ENCODE assay signal across 2 cellular contexts in genomic region chr11:118657238-118657637, GRCh38.
A peak's percentile ranks its signal among the peaks of the same experiment; 100 is the strongest.
TF ChIP-seq lines count a peak whose summit lies in the region.

No MANE protein-coding gene starts in this region.

TF ChIP-seq in IMR-90, 13 proteins besides CTCF, POLR2A, EP300 and RAD21:
- no peak for TF ChIP-seq CEBPB (IDR thresholded peaks at IDR 0.05; ENCODE audit: low read depth, low read length)
- no peak for TF ChIP-seq MAZ (IDR thresholded peaks at IDR 0.05; ENCODE audit: borderline replicate concordance, low read depth, low read length)
- no peak for TF ChIP-seq NFE2L2 (IDR thresholded peaks at IDR 0.05; ENCODE audit: low read depth, low read length)
- TF ChIP-seq, protein P1, sequence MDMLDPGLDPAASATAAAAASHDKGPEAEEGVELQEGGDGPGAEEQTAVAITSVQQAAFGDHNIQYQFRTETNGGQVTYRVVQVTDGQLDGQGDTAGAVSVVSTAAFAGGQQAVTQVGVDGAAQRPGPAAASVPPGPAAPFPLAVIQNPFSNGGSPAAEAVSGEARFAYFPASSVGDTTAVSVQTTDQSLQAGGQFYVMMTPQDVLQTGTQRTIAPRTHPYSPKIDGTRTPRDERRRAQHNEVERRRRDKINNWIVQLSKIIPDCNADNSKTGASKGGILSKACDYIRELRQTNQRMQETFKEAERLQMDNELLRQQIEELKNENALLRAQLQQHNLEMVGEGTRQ (IDR thresholded peaks at IDR 0.05; ENCODE audit: low read depth, low read length), result no peak
- no peak for TF ChIP-seq MXI1 (IDR thresholded peaks at IDR 0.05; ENCODE audit: borderline replicate concordance, low read depth, low read length)
- TF ChIP-seq RCOR1 (IDR thresholded peaks at IDR 0.05; ENCODE audit: insufficient replicate concordance, low read length), result no peak
- TF ChIP-seq MAFK (IDR thresholded peaks at IDR 0.05; ENCODE audit: low read depth, low read length), result no peak
TF ChIP-seq in IMR-90: peak in this region for 0.

TF ChIP-seq in neural cell, 6 proteins besides CTCF, POLR2A, EP300 and RAD21:
- TF ChIP-seq SMC3 (conservative IDR thresholded peaks at IDR 0.05; ENCODE audit: poor library complexity) (peak; percentile 28), POLR2AphosphoS5 (IDR thresholded peaks at IDR 0.05) (no peak), MXI1 (conservative IDR thresholded peaks at IDR 0.05; ENCODE audit: poor library complexity, severe bottlenecking) (peak; percentile 68)
- TF ChIP-seq, protein P2, sequence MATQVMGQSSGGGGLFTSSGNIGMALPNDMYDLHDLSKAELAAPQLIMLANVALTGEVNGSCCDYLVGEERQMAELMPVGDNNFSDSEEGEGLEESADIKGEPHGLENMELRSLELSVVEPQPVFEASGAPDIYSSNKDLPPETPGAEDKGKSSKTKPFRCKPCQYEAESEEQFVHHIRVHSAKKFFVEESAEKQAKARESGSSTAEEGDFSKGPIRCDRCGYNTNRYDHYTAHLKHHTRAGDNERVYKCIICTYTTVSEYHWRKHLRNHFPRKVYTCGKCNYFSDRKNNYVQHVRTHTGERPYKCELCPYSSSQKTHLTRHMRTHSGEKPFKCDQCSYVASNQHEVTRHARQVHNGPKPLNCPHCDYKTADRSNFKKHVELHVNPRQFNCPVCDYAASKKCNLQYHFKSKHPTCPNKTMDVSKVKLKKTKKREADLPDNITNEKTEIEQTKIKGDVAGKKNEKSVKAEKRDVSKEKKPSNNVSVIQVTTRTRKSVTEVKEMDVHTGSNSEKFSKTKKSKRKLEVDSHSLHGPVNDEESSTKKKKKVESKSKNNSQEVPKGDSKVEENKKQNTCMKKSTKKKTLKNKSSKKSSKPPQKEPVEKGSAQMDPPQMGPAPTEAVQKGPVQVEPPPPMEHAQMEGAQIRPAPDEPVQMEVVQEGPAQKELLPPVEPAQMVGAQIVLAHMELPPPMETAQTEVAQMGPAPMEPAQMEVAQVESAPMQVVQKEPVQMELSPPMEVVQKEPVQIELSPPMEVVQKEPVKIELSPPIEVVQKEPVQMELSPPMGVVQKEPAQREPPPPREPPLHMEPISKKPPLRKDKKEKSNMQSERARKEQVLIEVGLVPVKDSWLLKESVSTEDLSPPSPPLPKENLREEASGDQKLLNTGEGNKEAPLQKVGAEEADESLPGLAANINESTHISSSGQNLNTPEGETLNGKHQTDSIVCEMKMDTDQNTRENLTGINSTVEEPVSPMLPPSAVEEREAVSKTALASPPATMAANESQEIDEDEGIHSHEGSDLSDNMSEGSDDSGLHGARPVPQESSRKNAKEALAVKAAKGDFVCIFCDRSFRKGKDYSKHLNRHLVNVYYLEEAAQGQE (IDR thresholded peaks at IDR 0.05; ENCODE audit: borderline replicate concordance), result peak; percentile 44
